In genomic region chr9:124503713-124504529, GRCh38 we compare ENCODE assay signal across 13 cellular contexts. TPM values are rescaled to one million over a fixed set of nuclear protein-coding genes. Genes with fewer than 3 reads are reported as not detected.
DNase-seq lines count a peak whose midpoint lies in the region; ATAC-seq and TF ChIP-seq lines count a peak whose summit lies in the region.
"Had no signal": no experiment of that assay in that cellular context is flagged by ENCODE, and none has a peak within 500 bp of the region (broad histone marks: within the 10 kb centered on the region; RNA-seq: fewer than 3 reads in every experiment).

No MANE protein-coding gene starts in this region.

- H3K36me3 Mint-ChIP-seq in GM23338 (ENCODE audit: low read depth) (no peaks in the 10 kb centered on the region; the same call in 2 of the 3 replicates), MCF 10A (ENCODE audit: insufficient read depth, unreplicated experiment) (no peaks in the 10 kb centered on the region)

- peaks cover 60 to 77% (median 67%) of the 10 kb centered on the region in 11 experiments for H3K27me3 ChIP-seq in BLaER1 treated with 17β-estradiol and CSF1 and Interleukin-3, amounts not matched to agents 10 nM and 100 nM
- peaks cover 62% of the 10 kb centered on the region for H3K27me3 ChIP-seq in GM23338 (ENCODE audit: insufficient read depth)
- peaks cover 61% of the 10 kb centered on the region for H3K27me3 ChIP-seq in neural cell (ENCODE audit: insufficient read depth, low read depth, low read length)

- H3K4me3 Mint-ChIP-seq in GM23338, result peak overlapping the region; percentile 75
- peak overlapping the region; percentile 49 for H3K4me3 Mint-ChIP-seq in MCF 10A (ENCODE audit: unreplicated experiment)

- CTCF ChIA-PET in MCF 10A (lab: Yijun Ruan, JAX), result interaction anchor here (0.5 to 0.6 kb wide), 2 partner anchors 42 to 897 kb away, joined by 3 read pairs; no protein-coding TSS in a partner anchor

- H3K4me1 Mint-ChIP-seq in GM23338, result peaks cover 16% of the 10 kb centered on the region
- H3K4me1 Mint-ChIP-seq in MCF 10A (ENCODE audit: insufficient read depth, unreplicated experiment), result peaks cover 6% of the 10 kb centered on the region

- H3K27ac Mint-ChIP-seq in GM23338, result no peak overlapping the region
- H3K27ac Mint-ChIP-seq in MCF 10A (ENCODE audit: low read depth, unreplicated experiment), result no peak overlapping the region

- H3K36me3 ChIP-seq in BLaER1 treated with 17β-estradiol and CSF1 and Interleukin-3, amounts not matched to agents 10 nM and 100 nM, result no peaks in the 10 kb centered on the region
- H3K36me3 ChIP-seq in GM23338 (ENCODE audit: insufficient read depth), result no peaks in the 10 kb centered on the region
- no peaks in the 10 kb centered on the region for H3K36me3 ChIP-seq in neural cell (ENCODE audit: insufficient read depth, low read length)
- H3K36me3 ChIP-seq: brain microvascular endothelial cell had no signal

- ATAC-seq in GM23338 (peak; percentile 1; the same call in 2 of the 3 replicates), HG03095 (IDR thresholded peaks at IDR 0.05; ENCODE audit: unreplicated experiment) (no peak)

- 0 out of 2 replicates have a peak, but pooled peaks cover 3% of the 10 kb centered on the region for H3F3A ChIP-seq in GM23338 (replicated peaks; ENCODE audit: low read depth)
- H3F3A ChIP-seq in neural cell (ENCODE audit: insufficient read depth, low read length, poor library complexity, severe bottlenecking), result no peaks in the 10 kb centered on the region

- peaks cover 0 to 7% (median 2%) of the 10 kb centered on the region in 10 experiments; a peak in 6 of 20 replicates for H3K4me1 ChIP-seq in BLaER1 treated with 17β-estradiol and CSF1 and Interleukin-3, amounts not matched to agents 10 nM and 100 nM
- H3K4me1 ChIP-seq in GM23338 (ENCODE audit: insufficient read depth), result peaks cover 7% of the 10 kb centered on the region; the same call in 1 of the 2 replicates

- BruUV-seq in MCF 10A (replicated peaks; lab: Mats Ljungman, UMichigan), result no TSS peak

- TF ChIP-seq EP300 in neural cell (conservative IDR thresholded peaks at IDR 0.05; ENCODE audit: poor library complexity, severe bottlenecking), result no peak

- H3K9me3 Mint-ChIP-seq in GM23338, result peaks cover 3% of the 10 kb centered on the region; the same call in 2 of the 3 replicates
- H3K9me3 Mint-ChIP-seq in MCF 10A (ENCODE audit: unreplicated experiment), result no peaks in the 10 kb centered on the region

- in situ Hi-C loops in GM13976 (cut with MboI; ENCODE audit: low sequenced_read_pairs, unreplicated experiment), result no loop called here

- DNase-seq in GM23338 (ENCODE audit: low spot score) (peak; percentile 52), MCF 10A (ENCODE audit: unreplicated experiment) (no peak), NK-92 (lab: John Stamatoyannopoulos, UW; ENCODE audit: unreplicated experiment) (no peak), GM13976 (ENCODE audit: low spot score) (no peak), foreskin melanocyte (no peak)
- DNase-seq: brain microvascular endothelial cell, NCI-H187 treated with DMSO at 0.1 percent for 48 hours, small intestine had no signal

- no peaks in the 10 kb centered on the region for H3K79me2 ChIP-seq in GM23338 (replicated peaks; ENCODE audit: insufficient read depth)
- no peaks in the 10 kb centered on the region for H3K79me2 ChIP-seq in neural cell (replicated peaks; ENCODE audit: insufficient read depth, low read length)

- H3K27me3 Mint-ChIP-seq in GM23338 (ENCODE audit: insufficient read depth, low read depth, poor library complexity), result peaks cover 55% of the 10 kb centered on the region
- H3K27me3 Mint-ChIP-seq in MCF 10A (ENCODE audit: insufficient read depth, unreplicated experiment), result peaks cover 34% of the 10 kb centered on the region

- POLR2A ChIA-PET in MCF 10A (lab: Yijun Ruan, JAX), result interaction anchor here (0.7 kb wide), 1 partner anchor 149 kb away, joined by 3 read pairs; no protein-coding TSS in a partner anchor

- H2AFZ ChIP-seq in GM23338 (peak overlapping the region; percentile 97), neural cell (ENCODE audit: low read depth, low read length) (no peak overlapping the region)

- TF ChIP-seq CTCF in GM23338 (conservative IDR thresholded peaks at IDR 0.05; ENCODE audit: low read depth in 2 of 2) (no peak), MCF 10A (IDR thresholded peaks at IDR 0.05; ENCODE audit: unreplicated experiment) (no peak), neural cell (IDR thresholded peaks at IDR 0.05; ENCODE audit: poor library complexity, severe bottlenecking) (no peak), GM13976 (IDR thresholded peaks at IDR 0.05; ENCODE audit: borderline replicate concordance, control extremely low read depth, extremely low read depth, insufficient read depth, missing control alignments) (no peak)

- peaks cover 0 to 53% (median 0%) of the 10 kb centered on the region in 11 experiments; a peak in 10 of 22 replicates for H4K20me1 ChIP-seq in BLaER1 treated with 17β-estradiol and CSF1 and Interleukin-3, amounts not matched to agents 10 nM and 100 nM
- no peaks in the 10 kb centered on the region; the same call in 1 of the 2 replicates for H4K20me1 ChIP-seq in GM23338 (replicated peaks; ENCODE audit: insufficient read depth)
- H4K20me1 ChIP-seq in neural cell (ENCODE audit: insufficient read depth), result no peaks in the 10 kb centered on the region

- peak overlapping the region in 5 of 10 experiments; percentile 19 to 53 (median 33); a peak in 7 of 20 replicates for H3K4me3 ChIP-seq in BLaER1 treated with 17β-estradiol and CSF1 and Interleukin-3, amounts not matched to agents 10 nM and 100 nM
- peak overlapping the region; percentile 57 for H3K4me3 ChIP-seq in GM23338
- peak overlapping the region; percentile 47 for H3K4me3 ChIP-seq in neural cell (ENCODE audit: low read length)

- intact Hi-C loops in MCF 10A (cut with micrococcal nuclease), result no loop called here

- no peak for TF ChIP-seq RAD21 in neural cell (conservative IDR thresholded peaks at IDR 0.05)

- 0 out of 22 replicates have a peak, but pooled peaks cover 0 to 5% (median 0%) of the 10 kb centered on the region in 11 experiments for H3K9me3 ChIP-seq in BLaER1 treated with 17β-estradiol and CSF1 and Interleukin-3, amounts not matched to agents 10 nM and 100 nM (replicated peaks in 1 of 11)
- H3K9me3 ChIP-seq in neural cell (ENCODE audit: low read length), result no peaks in the 10 kb centered on the region

- no peak overlapping the region for H3K27ac ChIP-seq in BLaER1 treated with 17β-estradiol and CSF1 and Interleukin-3, amounts not matched to agents 10 nM and 100 nM
- H3K27ac ChIP-seq in GM23338 (ENCODE audit: low read depth) (no peak overlapping the region), neural cell (ENCODE audit: low read length) (no peak overlapping the region)
- H3K27ac ChIP-seq: brain microvascular endothelial cell, VCaP had no signal

- H3K4me2 ChIP-seq in BLaER1 treated with 17β-estradiol and CSF1 and Interleukin-3, amounts not matched to agents 10 nM and 100 nM, result peak overlapping the region; percentile 21 to 62 (median 36); a peak in 17 of 22 replicates
- H3K4me2 ChIP-seq in GM23338 (peak overlapping the region; percentile 83), neural cell (ENCODE audit: low read length) (no peak overlapping the region)

- no peak overlapping the region for H3K9ac ChIP-seq in BLaER1 treated with 17β-estradiol and CSF1 and Interleukin-3, amounts not matched to agents 10 nM and 100 nM
- H3K9ac ChIP-seq in neural cell (ENCODE audit: low read length), result no peak overlapping the region

- H3K9me2 ChIP-seq in GM23338 (ENCODE audit: insufficient read depth) (no peaks in the 10 kb centered on the region), neural cell (ENCODE audit: insufficient read depth, low read length) (no peaks in the 10 kb centered on the region)

TF ChIP-seq in neural cell, 6 proteins besides CTCF, POLR2A, EP300 and RAD21:
- no peak for TF ChIP-seq SMC3 (conservative IDR thresholded peaks at IDR 0.05; ENCODE audit: poor library complexity)
- TF ChIP-seq MXI1 (conservative IDR thresholded peaks at IDR 0.05; ENCODE audit: poor library complexity, severe bottlenecking), result no peak
- TF ChIP-seq, protein P1, sequence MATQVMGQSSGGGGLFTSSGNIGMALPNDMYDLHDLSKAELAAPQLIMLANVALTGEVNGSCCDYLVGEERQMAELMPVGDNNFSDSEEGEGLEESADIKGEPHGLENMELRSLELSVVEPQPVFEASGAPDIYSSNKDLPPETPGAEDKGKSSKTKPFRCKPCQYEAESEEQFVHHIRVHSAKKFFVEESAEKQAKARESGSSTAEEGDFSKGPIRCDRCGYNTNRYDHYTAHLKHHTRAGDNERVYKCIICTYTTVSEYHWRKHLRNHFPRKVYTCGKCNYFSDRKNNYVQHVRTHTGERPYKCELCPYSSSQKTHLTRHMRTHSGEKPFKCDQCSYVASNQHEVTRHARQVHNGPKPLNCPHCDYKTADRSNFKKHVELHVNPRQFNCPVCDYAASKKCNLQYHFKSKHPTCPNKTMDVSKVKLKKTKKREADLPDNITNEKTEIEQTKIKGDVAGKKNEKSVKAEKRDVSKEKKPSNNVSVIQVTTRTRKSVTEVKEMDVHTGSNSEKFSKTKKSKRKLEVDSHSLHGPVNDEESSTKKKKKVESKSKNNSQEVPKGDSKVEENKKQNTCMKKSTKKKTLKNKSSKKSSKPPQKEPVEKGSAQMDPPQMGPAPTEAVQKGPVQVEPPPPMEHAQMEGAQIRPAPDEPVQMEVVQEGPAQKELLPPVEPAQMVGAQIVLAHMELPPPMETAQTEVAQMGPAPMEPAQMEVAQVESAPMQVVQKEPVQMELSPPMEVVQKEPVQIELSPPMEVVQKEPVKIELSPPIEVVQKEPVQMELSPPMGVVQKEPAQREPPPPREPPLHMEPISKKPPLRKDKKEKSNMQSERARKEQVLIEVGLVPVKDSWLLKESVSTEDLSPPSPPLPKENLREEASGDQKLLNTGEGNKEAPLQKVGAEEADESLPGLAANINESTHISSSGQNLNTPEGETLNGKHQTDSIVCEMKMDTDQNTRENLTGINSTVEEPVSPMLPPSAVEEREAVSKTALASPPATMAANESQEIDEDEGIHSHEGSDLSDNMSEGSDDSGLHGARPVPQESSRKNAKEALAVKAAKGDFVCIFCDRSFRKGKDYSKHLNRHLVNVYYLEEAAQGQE (IDR thresholded peaks at IDR 0.05; ENCODE audit: borderline replicate concordance), result no peak
- TF ChIP-seq TAF1 (IDR thresholded peaks at IDR 0.05; ENCODE audit: low read depth), result no peak
- TF ChIP-seq EZH2 (IDR thresholded peaks at IDR 0.05; ENCODE audit: borderline replicate concordance, insufficient read depth, low read length, poor library complexity, severe bottlenecking), result peak; percentile 56
- TF ChIP-seq POLR2AphosphoS5 (IDR thresholded peaks at IDR 0.05), result peak; percentile 48

RNA-seq across cellular contexts. Expression of gene NR5A1, which starts 3.3 kb away (rescaled TPM):
- 0.21 and 5.7 TPM in 2 replicates for total RNA-seq in GM23338 (2014; rRNA removed; shearing (Covaris generic))
- polyA plus RNA-seq in GM23338 (2016; fragmentation: Nextera tagmentation; extraction: Ambion mirVana), result not detected in 2 replicates
- not detected in 2 replicates for total RNA-seq in MCF 10A (2022)
- polyA plus RNA-seq in neural cell, result 0.09 and 2.4 TPM in 2 replicates
- not detected in 2 replicates for polyA minus RNA-seq in neural cell
- total RNA-seq: temporal lobe had no signal

RNA-seq across cellular contexts. Expression of gene ADGRD2, which starts 53.7 kb away (rescaled TPM):
- total RNA-seq in GM23338 (2014; rRNA removed; shearing (Covaris generic)), result 0.45 TPM in 1 of 2 replicates, not detected in the other
- polyA plus RNA-seq in GM23338 (2016; fragmentation: Nextera tagmentation; extraction: Ambion mirVana) (0.78 and 0.89 TPM in 2 replicates), neural cell (not detected in 2 replicates)
- not detected in 2 replicates for total RNA-seq in MCF 10A (2022)
- not detected in 2 replicates for polyA minus RNA-seq in neural cell
- polyA plus RNA-seq: small intestine had no signal
